9 cellular contexts compared by ENCODE assay signal in genomic region chr17:76793775-76794174, GRCh38. TPM values are rescaled to one million over a fixed set of nuclear protein-coding genes. Genes with fewer than 3 reads are reported as not detected.
A peak's percentile ranks its signal among the peaks of the same experiment; 100 is the strongest.
DNase-seq lines count a peak whose midpoint lies in the region; ATAC-seq and TF ChIP-seq lines count a peak whose summit lies in the region.
"Had no signal": no experiment of that assay in that cellular context is flagged by ENCODE, and none has a peak within 500 bp of the region (broad histone marks: within the 10 kb centered on the region; RNA-seq: fewer than 3 reads in every experiment).

No MANE protein-coding gene starts in this region.

- no peaks in the 10 kb centered on the region for H3K36me3 ChIP-seq in WERI-Rb-1
- no peaks in the 10 kb centered on the region for H3K36me3 ChIP-seq in osteoblast (ENCODE audit: insufficient read depth, low read length)

- H3K4me2 ChIP-seq in osteoblast (ENCODE audit: insufficient read depth, low read length): no peak overlapping the region

- H3K27me3 ChIP-seq in WERI-Rb-1 (ENCODE audit: insufficient read depth, low read depth, severe bottlenecking): no peaks in the 10 kb centered on the region
- no peaks in the 10 kb centered on the region for H3K27me3 ChIP-seq in osteoblast (ENCODE audit: insufficient read depth, low read length)

- H3K27ac ChIP-seq in WERI-Rb-1 (no peak overlapping the region), osteoblast (ENCODE audit: low read depth, low read length) (no peak overlapping the region), coronary artery (no peak overlapping the region)

- H2AFZ ChIP-seq in osteoblast (ENCODE audit: low read length): no peak overlapping the region

- peaks cover 10% of the 10 kb centered on the region for H3K4me1 ChIP-seq in osteoblast (ENCODE audit: insufficient read depth, low read length)

- no peaks in the 10 kb centered on the region for H3K9me3 ChIP-seq in WERI-Rb-1 (ENCODE audit: severe bottlenecking)
- no peaks in the 10 kb centered on the region for H3K9me3 ChIP-seq in osteoblast (ENCODE audit: low read depth, low read length)

- no peaks in the 10 kb centered on the region for H4K20me1 ChIP-seq in osteoblast (ENCODE audit: insufficient read depth, low read length)

- TF ChIP-seq CTCF in WERI-Rb-1 (IDR thresholded peaks at IDR 0.05; ENCODE audit: low read depth, low read length) (peak; percentile 92), osteoblast (IDR thresholded peaks at IDR 0.05; ENCODE audit: extremely low read depth, low read depth, low read length) (peak; percentile 48), coronary artery (IDR thresholded peaks at IDR 0.05) (no peak)

- H3K79me2 ChIP-seq in osteoblast (ENCODE audit: insufficient read depth, low read length): no peaks in the 10 kb centered on the region

- no peak overlapping the region for H3K4me3 ChIP-seq in WERI-Rb-1 (ENCODE audit: low read depth, low read length)
- no peak overlapping the region for H3K4me3 ChIP-seq in osteoblast (ENCODE audit: insufficient read depth, low read length)
- no peak overlapping the region for H3K4me3 ChIP-seq in coronary artery

- ATAC-seq in HG03457 (IDR thresholded peaks at IDR 0.05; ENCODE audit: unreplicated experiment): no peak

- peak; percentile 23 for DNase-seq in NCI-H748 (lab: John Stamatoyannopoulos, UW; ENCODE audit: unreplicated experiment)
- no peak for DNase-seq in NCI-H748 treated with DMSO at 0.1 percent for 48 hours (lab: John Stamatoyannopoulos, UW)
- DNase-seq in NCI-H146 (lab: John Stamatoyannopoulos, UW): peak; percentile 50
- peak; percentile 64 for DNase-seq in WERI-Rb-1
- no peak for DNase-seq in osteoblast (ENCODE audit: insufficient read length, low spot score, missing footprints)
- DNase-seq in OCI-M2 (lab: John Stamatoyannopoulos, UW; ENCODE audit: unreplicated experiment): no peak
- no peak for DNase-seq in coronary artery (ENCODE audit: low spot score)
- DNase-seq: NCI-H2029 treated with DMSO at 0.1 percent for 48 hours had no signal

RNA-seq across cellular contexts. Expression of gene MFSD11, which starts 55.9 kb away (rescaled TPM):
- total RNA-seq in osteoblast: 42.0 and 45.4 TPM in 2 replicates

RNA-seq across cellular contexts. Expression of gene SRSF2, which starts 56.6 kb away (rescaled TPM):
- 88.7 and 102 TPM in 2 replicates for total RNA-seq in osteoblast

Comparison
In these comparisons a context has a peak if more than half of its experiments do, and no peak if none do; other contexts are left out.
1. DNase-seq: peak in NCI-H748 (single experiment), NCI-H146 (single experiment) and WERI-Rb-1 (single experiment); none in NCI-H748 treated with DMSO at 0.1 percent for 48 hours (single experiment), osteoblast (single experiment), OCI-M2 (single experiment) and coronary artery (single experiment).